ENCODE assay signal across 9 cellular contexts in the genomic region with DNA sequence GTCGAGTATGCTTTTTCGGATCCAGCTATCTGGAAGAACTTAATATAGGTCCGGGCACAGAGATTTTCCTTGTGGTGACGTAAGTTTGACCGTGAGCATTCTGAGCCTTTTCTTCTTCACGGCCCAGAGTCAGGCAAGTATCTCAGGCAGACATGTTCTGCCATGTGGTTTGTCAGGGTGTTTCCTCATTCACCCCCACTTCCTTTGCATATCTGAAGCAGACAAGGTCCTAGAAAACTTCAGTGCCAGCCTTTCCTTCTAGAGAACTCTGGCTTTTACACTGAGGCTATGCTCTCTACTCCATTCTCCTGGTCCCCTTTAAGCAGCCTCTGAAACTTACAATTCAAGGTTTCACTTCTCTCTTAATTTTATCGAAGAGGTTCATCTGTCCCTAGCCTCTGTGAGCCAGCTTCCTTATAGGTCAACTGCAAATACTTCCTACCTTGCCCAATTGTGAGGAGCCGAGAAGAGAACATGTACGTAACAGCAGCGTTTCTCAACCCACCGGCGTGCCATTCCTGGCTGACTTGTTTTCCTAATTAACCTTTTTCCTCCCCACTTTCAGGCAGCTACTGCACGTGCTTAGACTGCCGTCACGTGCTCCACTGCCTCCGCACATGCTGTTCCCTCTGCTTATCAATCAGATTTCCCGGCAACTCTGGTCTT. TPM values are rescaled to one million over a fixed set of nuclear protein-coding genes. Genes with fewer than 3 reads are reported as not detected.
A peak's percentile ranks its signal among the peaks of the same experiment; 100 is the strongest.
DNase-seq lines count a peak whose midpoint lies in the region; ATAC-seq and TF ChIP-seq lines count a peak whose summit lies in the region.
"Had no signal": no experiment of that assay in that cellular context is flagged by ENCODE, and none has a peak within 500 bp of the region (broad histone marks: within the 10 kb centered on the region; RNA-seq: fewer than 3 reads in every experiment).

No MANE protein-coding gene starts in this region.

- no peaks in the 10 kb centered on the region for H3K9me3 ChIP-seq in aorta (ENCODE audit: control insufficient read depth, low read length)
- H3K9me3 ChIP-seq: adrenal gland had no signal

- TF ChIP-seq CTCF in GM12864 (IDR thresholded peaks at IDR 0.05; ENCODE audit: low read depth, low read length, missing control alignments) = no peak

- no peaks in the 10 kb centered on the region for H3K36me3 ChIP-seq in aorta (ENCODE audit: control insufficient read depth in 1 of 2, insufficient read depth in 2 of 2, low read length in 1 of 2)
- H3K36me3 ChIP-seq: adrenal gland had no signal

- H3K4me1 ChIP-seq in aorta (ENCODE audit: control insufficient read depth in 1 of 2, insufficient read depth in 2 of 2, low read length in 2 of 2) = no peaks in the 10 kb centered on the region
- H3K4me1 ChIP-seq: adrenal gland had no signal

- 91 to 93% methylated on average over 17 of the region's 17 CpGs for WGBS in aorta, 2 donors

- no peak overlapping the region for H3K27ac ChIP-seq in aorta (ENCODE audit: low read depth in 1 of 2, low read length in 2 of 2)

- H3K4me3 ChIP-seq in GM12864 (ENCODE audit: low read depth, low read length) (no peak overlapping the region; the same call in 1 of the 2 replicates), aorta (ENCODE audit: low read length in 2 of 2) (no peak overlapping the region)
- H3K4me3 ChIP-seq: adrenal gland had no signal

- intact Hi-C loops in aorta (cut with DNase I) = no loop called here

- peak; percentile 48 for DNase-seq in GM12864 (ENCODE audit: low read depth)
- peak; percentile 34 for DNase-seq in globus pallidus (ENCODE audit: low spot score)
- no peak for DNase-seq in aorta
- DNase-seq in SIG-M5 (lab: John Stamatoyannopoulos, UW) = no peak
- no peak for DNase-seq in hippocampal formation (lab: John Stamatoyannopoulos, UW)
- DNase-seq in HT-29 (ENCODE audit: low spot score) = no peak

- ATAC-seq in GM21390 (IDR thresholded peaks at IDR 0.05; ENCODE audit: unreplicated experiment) = peak; percentile 97
- ATAC-seq in HG03565 (IDR thresholded peaks at IDR 0.05; ENCODE audit: unreplicated experiment) = peak; percentile 94
- no peak for ATAC-seq in aorta (ENCODE audit: low FRiP score)

- no peaks in the 10 kb centered on the region for H3K27me3 ChIP-seq in aorta (ENCODE audit: control insufficient read depth in 1 of 2, insufficient read depth in 2 of 2, low read length in 1 of 2)
- H3K27me3 ChIP-seq: adrenal gland had no signal

RNA-seq across cellular contexts. Expression of gene CDCA7L, which starts 47.3 kb away (rescaled TPM):
- total RNA-seq in aorta = 1 to 10 TPM; 4.9 to 7.2 TPM
- 1 to 10 TPM; 4.1 to 4.9 TPM for polyA plus RNA-seq in aorta
- total RNA-seq in HT-29 (2014; rRNA removed; shearing (Covaris generic)) = 54.3 and 62.5 TPM in 2 replicates

Comparison
In these comparisons a context has a peak if more than half of its experiments do, and no peak if none do; other contexts are left out.
1. DNase-seq: peak in GM12864 (single experiment) and globus pallidus (single experiment); none in aorta (0 of 2), SIG-M5 (single experiment), hippocampal formation (0 of 2) and HT-29 (single experiment).